Comparison of ENCODE assay signal across 11 cellular contexts in genomic region chr11:111733009-111733408, GRCh38. TPM values are rescaled to one million over a fixed set of nuclear protein-coding genes. Genes with fewer than 3 reads are reported as not detected.
A peak's percentile ranks its signal among the peaks of the same experiment; 100 is the strongest.
DNase-seq lines count a peak whose midpoint lies in the region; ATAC-seq, FAIRE-seq and TF ChIP-seq lines count a peak whose summit lies in the region.
"Had no signal": no experiment of that assay in that cellular context is flagged by ENCODE, and none has a peak within 500 bp of the region (broad histone marks: within the 10 kb centered on the region; RNA-seq: fewer than 3 reads in every experiment).

No MANE protein-coding gene starts in this region.

- no peak for FAIRE-seq in pancreas (lab: Jason Lieb, UNC)
- FAIRE-seq: GM19239 had no signal

- H3K4me1 ChIP-seq in pancreas: peaks cover 35 to 58% (median 41%) of the 10 kb centered on the region in 3 donors

- TF ChIP-seq CTCF in foreskin fibroblast (IDR thresholded peaks at IDR 0.05; ENCODE audit: low read depth, low read length) (no peak), pancreas (IDR thresholded peaks at IDR 0.05) (no peak)

- intact Hi-C loops in pancreas (cut with DNase I): no loop called here

- ATAC-seq in pancreas: peak in 3 of 4 donors; percentile 2 to 55 (median 13)
- ATAC-seq in HG03135 (IDR thresholded peaks at IDR 0.05; ENCODE audit: unreplicated experiment): no peak
- no peak for ATAC-seq in HG03095 (IDR thresholded peaks at IDR 0.05; ENCODE audit: unreplicated experiment)

- H3K4me3 ChIP-seq in foreskin fibroblast (ENCODE audit: low read depth in 1 of 2, low read length in 2 of 2) (no peak overlapping the region), pancreas (no peak overlapping the region)
- H3K4me3 ChIP-seq: BLaER1 treated with 17β-estradiol and CSF1 and Interleukin-3, amounts not matched to agents 10 nM and 100 nM had no signal

- DNase-seq in AG08395 (ENCODE audit: low spot score) (peak; percentile 74), foreskin fibroblast (peak; percentile 75 to 83), pancreas (peak in 4 of 6 donors; percentile 44 to 67 (median 58)), NCI-H774 (lab: John Stamatoyannopoulos, UW) (no peak)
- no peak for DNase-seq in stimulated activated CD4-positive, alpha-beta T cell treated with anti-CD3 and anti-CD28 coated beads, Interleukin-2, amount 100 ng/mL, for 24 hours
- DNase-seq: activated effector memory CD4-positive, alpha-beta T cell treated with Interleukin-2 at 50 U/mL for 16 hours had no signal

- 44 to 58% (median 46%) methylated on average over 7 of the region's 7 CpGs for WGBS in adipose tissue, 3 donors
- WGBS in pancreas, 2 donors: 42 to 49% methylated on average over 7 of the region's 7 CpGs

- H3K27me3 ChIP-seq in pancreas: no peaks in the 10 kb centered on the region
- H3K27me3 ChIP-seq: BLaER1 treated with 17β-estradiol and CSF1 and Interleukin-3, amounts not matched to agents 10 nM and 100 nM had no signal

- H3K36me3 ChIP-seq in pancreas: no peaks in the 10 kb centered on the region

- no peaks in the 10 kb centered on the region for H3K9me3 ChIP-seq in pancreas
- H3K9me3 ChIP-seq: BLaER1 treated with 17β-estradiol and CSF1 and Interleukin-3, amounts not matched to agents 10 nM and 100 nM had no signal

- H3K27ac ChIP-seq in adipose tissue (ENCODE audit: low read depth, low read length): peak overlapping the region; percentile 76
- peak overlapping the region; percentile 31 to 86 (median 58) for H3K27ac ChIP-seq in pancreas
- H3K27ac ChIP-seq: BLaER1 treated with 17β-estradiol and CSF1 and Interleukin-3, amounts not matched to agents 10 nM and 100 nM had no signal

RNA-seq across cellular contexts. Expression of gene PPP2R1B, which starts 33.2 kb away (rescaled TPM):
- 10 to 100 TPM; 12.1 to 75.3 (median 18.8) TPM for polyA plus RNA-seq in adipose tissue
- total RNA-seq in pancreas: 10 to 100 TPM; 23.2 to 50.1 (median 34.5) TPM
- polyA plus RNA-seq in pancreas: 10 to 100 TPM; 12.6 to 15.9 TPM

Comparison
In these comparisons a context has a peak if more than half of its experiments do, and no peak if none do; other contexts are left out.
1. DNase-seq: peak in AG08395 (single experiment), foreskin fibroblast (2 of 2) and pancreas (4 of 6); none in stimulated activated CD4-positive, alpha-beta T cell treated with anti-CD3 and anti-CD28 coated beads, Interleukin-2, amount 100 ng/mL, for 24 hours (0 of 2) and NCI-H774 (single experiment).
2. ATAC-seq: peak in pancreas (3 of 4); none in HG03135 (single experiment) and HG03095 (single experiment).